Comparison of ENCODE assay signal across 10 cellular contexts in the genomic region with DNA sequence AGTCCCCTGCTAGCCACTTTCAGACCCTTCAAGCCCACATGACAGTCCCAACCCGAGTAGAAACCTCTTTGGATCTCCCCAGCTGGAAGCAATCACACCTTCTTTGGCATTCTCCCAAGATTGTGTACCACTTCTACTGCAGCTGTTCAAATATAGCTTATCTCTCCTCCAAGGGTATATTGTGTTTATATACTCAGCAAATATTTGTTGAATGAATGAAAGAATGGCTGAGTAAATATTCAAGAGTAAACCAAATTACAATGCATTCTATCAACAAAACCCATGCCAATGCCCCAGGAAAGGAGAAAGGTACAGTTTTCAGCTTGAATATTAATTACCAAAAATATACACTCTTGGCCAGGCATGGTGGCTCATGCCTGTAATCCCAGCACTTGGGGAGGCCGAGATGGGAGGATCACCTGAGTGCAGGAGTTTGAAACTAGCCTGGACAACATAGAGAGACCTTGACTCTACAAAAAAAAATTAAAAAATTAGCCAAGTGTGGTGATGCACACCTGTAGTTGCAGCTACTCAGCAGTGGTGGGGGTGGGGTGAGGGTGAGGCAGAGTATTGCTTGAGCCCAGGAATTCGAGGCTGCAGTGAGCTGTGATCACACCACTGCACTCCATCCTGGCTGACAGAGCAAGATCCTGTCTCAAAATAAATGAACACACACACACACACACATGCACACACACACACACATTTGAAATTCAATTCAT.
DNase-seq lines count a peak whose midpoint lies in the region; ATAC-seq, FAIRE-seq and TF ChIP-seq lines count a peak whose summit lies in the region.
"Had no signal": no experiment of that assay in that cellular context is flagged by ENCODE, and none has a peak within 500 bp of the region (broad histone marks: within the 10 kb centered on the region; RNA-seq: fewer than 3 reads in every experiment).

No MANE protein-coding gene starts in this region.

- peak overlapping the region; percentile 18 for H3K27ac Mint-ChIP-seq in memory B cell
- H3K27ac Mint-ChIP-seq in endothelial cell (ENCODE audit: unreplicated experiment): no peak overlapping the region

- no peak for FAIRE-seq in RCC 7860 (lab: Jason Lieb, UNC)

- TF ChIP-seq CTCF in endothelial cell (IDR thresholded peaks at IDR 0.05; ENCODE audit: unreplicated experiment): no peak

- ATAC-seq in memory B cell (ENCODE audit: low read depth) (no peak), HG03354 (IDR thresholded peaks at IDR 0.05; ENCODE audit: poor library complexity, severe bottlenecking, unreplicated experiment) (no peak)

- no peaks in the 10 kb centered on the region for H3K27me3 Mint-ChIP-seq in memory B cell
- no peaks in the 10 kb centered on the region for H3K27me3 Mint-ChIP-seq in endothelial cell (ENCODE audit: unreplicated experiment)

- H3K9me3 Mint-ChIP-seq in memory B cell (no peaks in the 10 kb centered on the region), endothelial cell (ENCODE audit: unreplicated experiment) (no peaks in the 10 kb centered on the region)

- H3K36me3 Mint-ChIP-seq in memory B cell (no peaks in the 10 kb centered on the region), endothelial cell (ENCODE audit: low read depth, unreplicated experiment) (peaks cover 3% of the 10 kb centered on the region)
- H3K36me3 Mint-ChIP-seq: brain had no signal

- peak; percentile 97 for DNase-seq in DMS53 treated with DMSO at 0.1 percent for 48 hours (lab: John Stamatoyannopoulos, UW; ENCODE audit: unreplicated experiment)
- peak; percentile 73 to 99 (median 96) for DNase-seq in NCI-H1417 (lab: John Stamatoyannopoulos, UW)
- peak; percentile 37 for DNase-seq in RPMI8226
- DNase-seq in memory B cell (ENCODE audit: low spot score in 2 of 2): no peak
- no peak for DNase-seq in activated naive CD4-positive, alpha-beta T cell treated with Interleukin-2 at 50 U/mL for 16 hours
- DNase-seq in RCC 7860 (ENCODE audit: low spot score): no peak
- DNase-seq in endothelial cell (ENCODE audit: low spot score): no peak
- DNase-seq: midbrain had no signal

- H3K4me3 Mint-ChIP-seq in memory B cell (no peak overlapping the region), endothelial cell (ENCODE audit: unreplicated experiment) (no peak overlapping the region)
- H3K4me3 Mint-ChIP-seq: brain had no signal

- H3K4me1 Mint-ChIP-seq in memory B cell (peaks cover 7% of the 10 kb centered on the region), endothelial cell (ENCODE audit: unreplicated experiment) (peaks cover 3% of the 10 kb centered on the region)

Comparison
In these comparisons a context has a peak if more than half of its experiments do, and no peak if none do; other contexts are left out.
1. DNase-seq: peak in DMS53 treated with DMSO at 0.1 percent for 48 hours (single experiment), NCI-H1417 (3 of 3) and RPMI8226 (single experiment); none in memory B cell (0 of 2), activated naive CD4-positive, alpha-beta T cell treated with Interleukin-2 at 50 U/mL for 16 hours (single experiment), RCC 7860 (single experiment) and endothelial cell (single experiment).